Comparison of ENCODE assay signal across 1 cellular context in the genomic region with DNA sequence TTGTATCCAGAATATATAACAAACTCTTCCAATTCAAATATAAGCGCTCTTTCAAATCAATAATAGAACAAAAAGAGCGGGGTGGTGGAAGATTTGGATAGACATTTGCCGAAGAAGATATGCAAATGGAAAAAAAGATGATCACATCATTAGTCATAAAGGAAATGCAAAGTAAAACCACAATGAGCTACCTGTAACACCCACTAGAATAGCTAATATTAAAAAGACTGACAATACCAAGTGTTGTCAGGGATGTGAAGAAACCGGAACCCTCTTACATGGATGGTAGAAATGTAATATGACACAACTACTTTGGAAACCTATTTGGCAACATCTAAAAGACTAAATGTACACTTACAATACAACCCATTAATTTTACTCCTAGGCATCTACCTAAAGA.
A peak's percentile ranks its signal among the peaks of the same experiment; 100 is the strongest.
TF ChIP-seq lines count a peak whose summit lies in the region.

No MANE protein-coding gene starts in this region.

TF ChIP-seq in K562, 482 proteins besides CTCF, POLR2A, EP300 and RAD21:
- TF ChIP-seq, protein P1, sequence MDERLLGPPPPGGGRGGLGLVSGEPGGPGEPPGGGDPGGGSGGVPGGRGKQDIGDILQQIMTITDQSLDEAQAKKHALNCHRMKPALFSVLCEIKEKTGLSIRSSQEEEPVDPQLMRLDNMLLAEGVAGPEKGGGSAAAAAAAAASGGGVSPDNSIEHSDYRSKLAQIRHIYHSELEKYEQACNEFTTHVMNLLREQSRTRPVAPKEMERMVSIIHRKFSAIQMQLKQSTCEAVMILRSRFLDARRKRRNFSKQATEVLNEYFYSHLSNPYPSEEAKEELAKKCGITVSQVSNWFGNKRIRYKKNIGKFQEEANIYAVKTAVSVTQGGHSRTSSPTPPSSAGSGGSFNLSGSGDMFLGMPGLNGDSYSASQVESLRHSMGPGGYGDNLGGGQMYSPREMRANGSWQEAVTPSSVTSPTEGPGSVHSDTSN (CRISPR knock-in tag; IDR thresholded peaks at IDR 0.05; ENCODE audit: low read depth): no peak
- TF ChIP-seq, protein P1 (tag; conservative IDR thresholded peaks at IDR 0.05; ENCODE audit: low read depth): no peak
- TF ChIP-seq RBM25 (IDR thresholded peaks at IDR 0.05; ENCODE audit: low read depth, low read length, severe bottlenecking) (peak; percentile 12), ZNF217 (CRISPR knock-in tag; IDR thresholded peaks at IDR 0.05) (no peak), GABPB2 (CRISPR knock-in tag; conservative IDR thresholded peaks at IDR 0.05) (no peak), JUN (IDR thresholded peaks at IDR 0.05; ENCODE audit: borderline replicate concordance, low read depth, low read length) (peak; percentile 69), JUN (CRISPR knock-in tag; IDR thresholded peaks at IDR 0.05; ENCODE audit: borderline replicate concordance) (no peak), TRIM24 (IDR thresholded peaks at IDR 0.05) (0 out of 4 replicates have a peak, but pooled peaks of 1 of the 2 experiments have one; percentile 11), SMARCC2 (IDR thresholded peaks at IDR 0.05; ENCODE audit: low read depth) (0 out of 2 replicates have a peak, but pooled peaks have one; percentile 16), FOSL1 (tag; conservative IDR thresholded peaks at IDR 0.05) (peak; percentile 89), CEBPG (CRISPR knock-in tag; IDR thresholded peaks at IDR 0.05) (no peak), CEBPG (tag; conservative IDR thresholded peaks at IDR 0.05 in 1 of 2, IDR thresholded peaks at IDR 0.05 in 1 of 2) (peak in 1 of 2 experiments; percentile 48; a peak in 2 of 4 replicates), CEBPB (tag; IDR thresholded peaks at IDR 0.05) (0 out of 2 replicates have a peak, but pooled peaks have one; percentile 25), TFAM (CRISPR knock-in tag; conservative IDR thresholded peaks at IDR 0.05) (no peak), SOX6 (IDR thresholded peaks at IDR 0.05) (0 out of 2 replicates have a peak, but pooled peaks have one; percentile 7), ZNF253 (CRISPR knock-in tag; conservative IDR thresholded peaks at IDR 0.05) (no peak), TRIM28 (IDR thresholded peaks at IDR 0.05) (0 out of 2 replicates have a peak, but pooled peaks have one; percentile 45), JUND (IDR thresholded peaks at IDR 0.05; ENCODE audit: borderline replicate concordance, low read depth, low read length) (peak; percentile 49; the same call in 1 of the 2 replicates), JUND (tag; IDR thresholded peaks at IDR 0.05; ENCODE audit: borderline replicate concordance, low read depth, low read length) (no peak), CBX3 (IDR thresholded peaks at IDR 0.05; ENCODE audit: borderline replicate concordance in 1 of 2, low read length in 2 of 2) (peak in 1 of 2 experiments; percentile 20; a peak in 1 of 3 replicates), SMARCA4 (IDR thresholded peaks at IDR 0.05) (peak; percentile 28; the same call in 1 of the 2 replicates)
- TF ChIP-seq, protein P2, sequence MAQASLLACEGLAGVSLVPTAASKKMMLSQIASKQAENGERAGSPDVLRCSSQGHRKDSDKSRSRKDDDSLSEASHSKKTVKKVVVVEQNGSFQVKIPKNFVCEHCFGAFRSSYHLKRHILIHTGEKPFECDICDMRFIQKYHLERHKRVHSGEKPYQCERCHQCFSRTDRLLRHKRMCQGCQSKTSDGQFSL (CRISPR knock-in tag; IDR thresholded peaks at IDR 0.05): no peak
- TF ChIP-seq, protein P2 (tag; IDR thresholded peaks at IDR 0.05): no peak
- TF ChIP-seq, protein P3, sequence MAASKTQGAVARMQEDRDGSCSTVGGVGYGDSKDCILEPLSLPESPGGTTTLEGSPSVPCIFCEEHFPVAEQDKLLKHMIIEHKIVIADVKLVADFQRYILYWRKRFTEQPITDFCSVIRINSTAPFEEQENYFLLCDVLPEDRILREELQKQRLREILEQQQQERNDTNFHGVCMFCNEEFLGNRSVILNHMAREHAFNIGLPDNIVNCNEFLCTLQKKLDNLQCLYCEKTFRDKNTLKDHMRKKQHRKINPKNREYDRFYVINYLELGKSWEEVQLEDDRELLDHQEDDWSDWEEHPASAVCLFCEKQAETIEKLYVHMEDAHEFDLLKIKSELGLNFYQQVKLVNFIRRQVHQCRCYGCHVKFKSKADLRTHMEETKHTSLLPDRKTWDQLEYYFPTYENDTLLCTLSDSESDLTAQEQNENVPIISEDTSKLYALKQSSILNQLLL (CRISPR knock-in tag; IDR thresholded peaks at IDR 0.05; ENCODE audit: borderline replicate concordance): no peak
- TF ChIP-seq, protein P4, sequence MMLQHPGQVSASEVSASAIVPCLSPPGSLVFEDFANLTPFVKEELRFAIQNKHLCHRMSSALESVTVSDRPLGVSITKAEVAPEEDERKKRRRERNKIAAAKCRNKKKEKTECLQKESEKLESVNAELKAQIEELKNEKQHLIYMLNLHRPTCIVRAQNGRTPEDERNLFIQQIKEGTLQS (IDR thresholded peaks at IDR 0.05): peak; percentile 80
- TF ChIP-seq, protein P4 (CRISPR knock-in tag; conservative IDR thresholded peaks at IDR 0.05): no peak
- TF ChIP-seq, protein P5, sequence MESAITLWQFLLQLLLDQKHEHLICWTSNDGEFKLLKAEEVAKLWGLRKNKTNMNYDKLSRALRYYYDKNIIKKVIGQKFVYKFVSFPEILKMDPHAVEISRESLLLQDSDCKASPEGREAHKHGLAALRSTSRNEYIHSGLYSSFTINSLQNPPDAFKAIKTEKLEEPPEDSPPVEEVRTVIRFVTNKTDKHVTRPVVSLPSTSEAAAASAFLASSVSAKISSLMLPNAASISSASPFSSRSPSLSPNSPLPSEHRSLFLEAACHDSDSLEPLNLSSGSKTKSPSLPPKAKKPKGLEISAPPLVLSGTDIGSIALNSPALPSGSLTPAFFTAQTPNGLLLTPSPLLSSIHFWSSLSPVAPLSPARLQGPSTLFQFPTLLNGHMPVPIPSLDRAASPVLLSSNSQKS (CRISPR knock-in tag; IDR thresholded peaks at IDR 0.05): no peak
- TF ChIP-seq, protein P6, sequence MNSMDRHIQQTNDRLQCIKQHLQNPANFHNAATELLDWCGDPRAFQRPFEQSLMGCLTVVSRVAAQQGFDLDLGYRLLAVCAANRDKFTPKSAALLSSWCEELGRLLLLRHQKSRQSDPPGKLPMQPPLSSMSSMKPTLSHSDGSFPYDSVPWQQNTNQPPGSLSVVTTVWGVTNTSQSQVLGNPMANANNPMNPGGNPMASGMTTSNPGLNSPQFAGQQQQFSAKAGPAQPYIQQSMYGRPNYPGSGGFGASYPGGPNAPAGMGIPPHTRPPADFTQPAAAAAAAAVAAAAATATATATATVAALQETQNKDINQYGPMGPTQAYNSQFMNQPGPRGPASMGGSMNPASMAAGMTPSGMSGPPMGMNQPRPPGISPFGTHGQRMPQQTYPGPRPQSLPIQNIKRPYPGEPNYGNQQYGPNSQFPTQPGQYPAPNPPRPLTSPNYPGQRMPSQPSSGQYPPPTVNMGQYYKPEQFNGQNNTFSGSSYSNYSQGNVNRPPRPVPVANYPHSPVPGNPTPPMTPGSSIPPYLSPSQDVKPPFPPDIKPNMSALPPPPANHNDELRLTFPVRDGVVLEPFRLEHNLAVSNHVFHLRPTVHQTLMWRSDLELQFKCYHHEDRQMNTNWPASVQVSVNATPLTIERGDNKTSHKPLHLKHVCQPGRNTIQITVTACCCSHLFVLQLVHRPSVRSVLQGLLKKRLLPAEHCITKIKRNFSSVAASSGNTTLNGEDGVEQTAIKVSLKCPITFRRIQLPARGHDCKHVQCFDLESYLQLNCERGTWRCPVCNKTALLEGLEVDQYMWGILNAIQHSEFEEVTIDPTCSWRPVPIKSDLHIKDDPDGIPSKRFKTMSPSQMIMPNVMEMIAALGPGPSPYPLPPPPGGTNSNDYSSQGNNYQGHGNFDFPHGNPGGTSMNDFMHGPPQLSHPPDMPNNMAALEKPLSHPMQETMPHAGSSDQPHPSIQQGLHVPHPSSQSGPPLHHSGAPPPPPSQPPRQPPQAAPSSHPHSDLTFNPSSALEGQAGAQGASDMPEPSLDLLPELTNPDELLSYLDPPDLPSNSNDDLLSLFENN (IDR thresholded peaks at IDR 0.05; ENCODE audit: low read depth in 2 of 2, low read length in 2 of 2): no peak
